ENCODE assay signal across 1 cellular context in the genomic region with DNA sequence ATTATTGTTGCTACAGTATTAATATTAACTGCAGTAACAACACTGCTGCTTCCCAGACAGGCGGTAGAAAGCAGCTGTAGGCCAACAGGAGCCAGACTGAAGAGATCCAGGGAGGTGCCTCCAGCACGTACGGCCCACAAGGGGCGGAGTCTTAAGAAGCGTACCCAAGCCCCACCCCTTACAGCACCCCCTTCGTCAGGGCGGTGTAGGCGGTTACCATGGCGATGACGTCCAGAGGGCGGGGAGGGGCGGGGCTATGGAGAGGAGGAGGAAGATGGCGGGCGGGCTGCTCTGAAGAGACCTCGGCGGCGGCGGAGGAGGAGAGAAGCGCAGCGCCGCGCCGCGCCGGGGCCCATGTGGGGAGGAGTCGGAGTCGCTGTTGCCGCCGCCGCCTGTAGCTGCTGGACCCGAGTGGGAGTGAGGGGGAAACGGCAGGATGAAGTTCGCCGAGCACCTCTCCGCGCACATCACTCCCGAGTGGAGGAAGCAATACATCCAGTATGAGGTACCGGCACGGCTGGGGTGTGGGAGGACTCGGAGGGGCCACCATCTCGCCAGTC.
TF ChIP-seq lines count a peak whose summit lies in the region.

A gene (plus strand): TSS at position 257 of the 560 bp plus-strand sequence. CDS start 180 bp downstream, at position 437.

TF ChIP-seq in K562, 482 proteins besides CTCF, POLR2A, EP300 and RAD21 (continued from another document and continues in another):
- TF ChIP-seq ZNF282 (CRISPR knock-in tag; IDR thresholded peaks at IDR 0.05) (0 out of 2 replicates have a peak, but pooled peaks have one; percentile 16), CREM (IDR thresholded peaks at IDR 0.05; ENCODE audit: low read depth) (peak; percentile 80; the same call in 1 of the 2 replicates), CXXC5 (CRISPR knock-in tag; IDR thresholded peaks at IDR 0.05) (peak; percentile 74; the same call in 1 of the 2 replicates), POLR2H (tag; IDR thresholded peaks at IDR 0.05; ENCODE audit: low read depth) (peak; percentile 69), POLR2AphosphoS5 (IDR thresholded peaks at IDR 0.05; ENCODE audit: control insufficient read depth, insufficient read depth, low read depth, low read length) (peak; percentile 86), NEUROD1 (IDR thresholded peaks at IDR 0.05; ENCODE audit: borderline replicate concordance, low read depth, low read length, partially characterized antibody) (peak; percentile 72), NR2C1 (IDR thresholded peaks at IDR 0.05) (no peak), NR2C1 (tag; IDR thresholded peaks at IDR 0.05) (no peak), LCOR (CRISPR knock-in tag; IDR thresholded peaks at IDR 0.05) (peak; percentile 74; the same call in 1 of the 2 replicates), ZNF76 (CRISPR knock-in tag; IDR thresholded peaks at IDR 0.05; ENCODE audit: borderline replicate concordance) (no peak), HMGN3 (IDR thresholded peaks at IDR 0.05; ENCODE audit: borderline replicate concordance, extremely low read depth, insufficient read length, low read depth, low read length) (peak; percentile 73), ARNT (IDR thresholded peaks at IDR 0.05) (no peak), RCOR1 (IDR thresholded peaks at IDR 0.05; ENCODE audit: borderline replicate concordance in 1 of 2, low read depth in 2 of 2, low read length in 2 of 2) (peak in 1 of 2 experiments; percentile 57; a peak in 1 of 4 replicates), EWSR1 (IDR thresholded peaks at IDR 0.05; ENCODE audit: borderline replicate concordance, low read depth, partially characterized antibody) (no peak), RB1 (IDR thresholded peaks at IDR 0.05; ENCODE audit: low read depth) (peak; percentile 66), TAF1 (IDR thresholded peaks at IDR 0.05; ENCODE audit: control insufficient read depth, extremely low read depth, insufficient read depth, low read length, severe bottlenecking) (peak; percentile 87), HDAC2 (IDR thresholded peaks at IDR 0.05) (peak; percentile 27; the same call in 1 of the 2 replicates), NR4A1 (CRISPR knock-in tag; IDR thresholded peaks at IDR 0.05) (no peak), NR4A1 (tag; IDR thresholded peaks at IDR 0.05) (no peak), TOE1 (IDR thresholded peaks at IDR 0.05; ENCODE audit: borderline replicate concordance) (no peak), TOE1 (CRISPR knock-in tag; IDR thresholded peaks at IDR 0.05; ENCODE audit: borderline replicate concordance, low read depth) (0 out of 2 replicates have a peak, but pooled peaks have one; percentile 45), XRCC5 (IDR thresholded peaks at IDR 0.05; ENCODE audit: low read depth, low read length) (peak; percentile 20; the same call in 1 of the 2 replicates), TAF7 (tag; IDR thresholded peaks at IDR 0.05) (peak; percentile 86), GATAD2B (IDR thresholded peaks at IDR 0.05; ENCODE audit: borderline replicate concordance) (no peak), SIN3A (IDR thresholded peaks at IDR 0.05; ENCODE audit: borderline replicate concordance in 2 of 2, control insufficient read depth in 1 of 2, low read depth in 2 of 2, low read length in 2 of 2) (peak in 1 of 2 experiments; percentile 89; a peak in 2 of 4 replicates), NR1H2 (CRISPR knock-in tag; IDR thresholded peaks at IDR 0.05) (0 out of 2 replicates have a peak, but pooled peaks have one; percentile 30), KLF6 (CRISPR knock-in tag; IDR thresholded peaks at IDR 0.05; ENCODE audit: borderline replicate concordance) (no peak), KLF1 (tag; IDR thresholded peaks at IDR 0.05) (peak; percentile 54; the same call in 1 of the 2 replicates), SMARCA5 (IDR thresholded peaks at IDR 0.05) (no peak), GATAD2A (IDR thresholded peaks at IDR 0.05) (no peak), FOSL1 (tag; conservative IDR thresholded peaks at IDR 0.05) (0 out of 2 replicates have a peak, but pooled peaks have one; percentile 22), SMAD2 (IDR thresholded peaks at IDR 0.05; ENCODE audit: low read depth, low read length) (no peak), ZNF165 (CRISPR knock-in tag; IDR thresholded peaks at IDR 0.05; ENCODE audit: borderline replicate concordance) (no peak)
- TF ChIP-seq, protein P1, sequence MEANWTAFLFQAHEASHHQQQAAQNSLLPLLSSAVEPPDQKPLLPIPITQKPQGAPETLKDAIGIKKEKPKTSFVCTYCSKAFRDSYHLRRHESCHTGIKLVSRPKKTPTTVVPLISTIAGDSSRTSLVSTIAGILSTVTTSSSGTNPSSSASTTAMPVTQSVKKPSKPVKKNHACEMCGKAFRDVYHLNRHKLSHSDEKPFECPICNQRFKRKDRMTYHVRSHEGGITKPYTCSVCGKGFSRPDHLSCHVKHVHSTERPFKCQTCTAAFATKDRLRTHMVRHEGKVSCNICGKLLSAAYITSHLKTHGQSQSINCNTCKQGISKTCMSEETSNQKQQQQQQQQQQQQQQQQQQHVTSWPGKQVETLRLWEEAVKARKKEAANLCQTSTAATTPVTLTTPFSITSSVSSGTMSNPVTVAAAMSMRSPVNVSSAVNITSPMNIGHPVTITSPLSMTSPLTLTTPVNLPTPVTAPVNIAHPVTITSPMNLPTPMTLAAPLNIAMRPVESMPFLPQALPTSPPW (CRISPR knock-in tag; IDR thresholded peaks at IDR 0.05): peak; percentile 91
- TF ChIP-seq, protein P2, sequence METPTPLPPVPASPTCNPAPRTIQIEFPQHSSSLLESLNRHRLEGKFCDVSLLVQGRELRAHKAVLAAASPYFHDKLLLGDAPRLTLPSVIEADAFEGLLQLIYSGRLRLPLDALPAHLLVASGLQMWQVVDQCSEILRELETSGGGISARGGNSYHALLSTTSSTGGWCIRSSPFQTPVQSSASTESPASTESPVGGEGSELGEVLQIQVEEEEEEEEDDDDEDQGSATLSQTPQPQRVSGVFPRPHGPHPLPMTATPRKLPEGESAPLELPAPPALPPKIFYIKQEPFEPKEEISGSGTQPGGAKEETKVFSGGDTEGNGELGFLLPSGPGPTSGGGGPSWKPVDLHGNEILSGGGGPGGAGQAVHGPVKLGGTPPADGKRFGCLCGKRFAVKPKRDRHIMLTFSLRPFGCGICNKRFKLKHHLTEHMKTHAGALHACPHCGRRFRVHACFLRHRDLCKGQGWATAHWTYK (CRISPR knock-in tag; IDR thresholded peaks at IDR 0.05): peak; percentile 74; the same call in 1 of the 2 replicates
- TF ChIP-seq, protein P3, sequence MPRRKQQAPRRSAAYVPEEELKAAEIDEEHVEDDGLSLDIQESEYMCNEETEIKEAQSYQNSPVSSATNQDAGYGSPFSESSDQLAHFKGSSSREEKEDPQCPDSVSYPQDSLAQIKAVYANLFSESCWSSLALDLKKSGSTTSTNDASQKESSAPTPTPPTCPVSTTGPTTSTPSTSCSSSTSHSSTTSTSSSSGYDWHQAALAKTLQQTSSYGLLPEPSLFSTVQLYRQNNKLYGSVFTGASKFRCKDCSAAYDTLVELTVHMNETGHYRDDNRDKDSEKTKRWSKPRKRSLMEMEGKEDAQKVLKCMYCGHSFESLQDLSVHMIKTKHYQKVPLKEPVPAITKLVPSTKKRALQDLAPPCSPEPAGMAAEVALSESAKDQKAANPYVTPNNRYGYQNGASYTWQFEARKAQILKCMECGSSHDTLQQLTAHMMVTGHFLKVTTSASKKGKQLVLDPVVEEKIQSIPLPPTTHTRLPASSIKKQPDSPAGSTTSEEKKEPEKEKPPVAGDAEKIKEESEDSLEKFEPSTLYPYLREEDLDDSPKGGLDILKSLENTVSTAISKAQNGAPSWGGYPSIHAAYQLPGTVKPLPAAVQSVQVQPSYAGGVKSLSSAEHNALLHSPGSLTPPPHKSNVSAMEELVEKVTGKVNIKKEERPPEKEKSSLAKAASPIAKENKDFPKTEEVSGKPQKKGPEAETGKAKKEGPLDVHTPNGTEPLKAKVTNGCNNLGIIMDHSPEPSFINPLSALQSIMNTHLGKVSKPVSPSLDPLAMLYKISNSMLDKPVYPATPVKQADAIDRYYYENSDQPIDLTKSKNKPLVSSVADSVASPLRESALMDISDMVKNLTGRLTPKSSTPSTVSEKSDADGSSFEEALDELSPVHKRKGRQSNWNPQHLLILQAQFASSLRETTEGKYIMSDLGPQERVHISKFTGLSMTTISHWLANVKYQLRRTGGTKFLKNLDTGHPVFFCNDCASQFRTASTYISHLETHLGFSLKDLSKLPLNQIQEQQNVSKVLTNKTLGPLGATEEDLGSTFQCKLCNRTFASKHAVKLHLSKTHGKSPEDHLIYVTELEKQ (CRISPR knock-in tag; IDR thresholded peaks at IDR 0.05): no peak
- TF ChIP-seq, protein P4, sequence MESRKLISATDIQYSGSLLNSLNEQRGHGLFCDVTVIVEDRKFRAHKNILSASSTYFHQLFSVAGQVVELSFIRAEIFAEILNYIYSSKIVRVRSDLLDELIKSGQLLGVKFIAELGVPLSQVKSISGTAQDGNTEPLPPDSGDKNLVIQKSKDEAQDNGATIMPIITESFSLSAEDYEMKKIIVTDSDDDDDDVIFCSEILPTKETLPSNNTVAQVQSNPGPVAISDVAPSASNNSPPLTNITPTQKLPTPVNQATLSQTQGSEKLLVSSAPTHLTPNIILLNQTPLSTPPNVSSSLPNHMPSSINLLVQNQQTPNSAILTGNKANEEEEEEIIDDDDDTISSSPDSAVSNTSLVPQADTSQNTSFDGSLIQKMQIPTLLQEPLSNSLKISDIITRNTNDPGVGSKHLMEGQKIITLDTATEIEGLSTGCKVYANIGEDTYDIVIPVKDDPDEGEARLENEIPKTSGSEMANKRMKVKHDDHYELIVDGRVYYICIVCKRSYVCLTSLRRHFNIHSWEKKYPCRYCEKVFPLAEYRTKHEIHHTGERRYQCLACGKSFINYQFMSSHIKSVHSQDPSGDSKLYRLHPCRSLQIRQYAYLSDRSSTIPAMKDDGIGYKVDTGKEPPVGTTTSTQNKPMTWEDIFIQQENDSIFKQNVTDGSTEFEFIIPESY (CRISPR knock-in tag; IDR thresholded peaks at IDR 0.05): 0 out of 2 replicates have a peak, but pooled peaks have one; percentile 43
- TF ChIP-seq, protein P5, sequence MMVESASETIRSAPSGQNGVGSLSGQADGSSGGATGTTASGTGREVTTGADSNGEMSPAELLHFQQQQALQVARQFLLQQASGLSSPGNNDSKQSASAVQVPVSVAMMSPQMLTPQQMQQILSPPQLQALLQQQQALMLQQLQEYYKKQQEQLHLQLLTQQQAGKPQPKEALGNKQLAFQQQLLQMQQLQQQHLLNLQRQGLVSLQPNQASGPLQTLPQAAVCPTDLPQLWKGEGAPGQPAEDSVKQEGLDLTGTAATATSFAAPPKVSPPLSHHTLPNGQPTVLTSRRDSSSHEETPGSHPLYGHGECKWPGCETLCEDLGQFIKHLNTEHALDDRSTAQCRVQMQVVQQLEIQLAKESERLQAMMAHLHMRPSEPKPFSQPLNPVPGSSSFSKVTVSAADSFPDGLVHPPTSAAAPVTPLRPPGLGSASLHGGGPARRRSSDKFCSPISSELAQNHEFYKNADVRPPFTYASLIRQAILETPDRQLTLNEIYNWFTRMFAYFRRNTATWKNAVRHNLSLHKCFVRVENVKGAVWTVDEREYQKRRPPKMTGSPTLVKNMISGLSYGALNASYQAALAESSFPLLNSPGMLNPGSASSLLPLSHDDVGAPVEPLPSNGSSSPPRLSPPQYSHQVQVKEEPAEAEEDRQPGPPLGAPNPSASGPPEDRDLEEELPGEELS (CRISPR knock-in tag; IDR thresholded peaks at IDR 0.05; ENCODE audit: borderline replicate concordance): peak; percentile 38; the same call in 1 of the 2 replicates
- TF ChIP-seq, protein P6, sequence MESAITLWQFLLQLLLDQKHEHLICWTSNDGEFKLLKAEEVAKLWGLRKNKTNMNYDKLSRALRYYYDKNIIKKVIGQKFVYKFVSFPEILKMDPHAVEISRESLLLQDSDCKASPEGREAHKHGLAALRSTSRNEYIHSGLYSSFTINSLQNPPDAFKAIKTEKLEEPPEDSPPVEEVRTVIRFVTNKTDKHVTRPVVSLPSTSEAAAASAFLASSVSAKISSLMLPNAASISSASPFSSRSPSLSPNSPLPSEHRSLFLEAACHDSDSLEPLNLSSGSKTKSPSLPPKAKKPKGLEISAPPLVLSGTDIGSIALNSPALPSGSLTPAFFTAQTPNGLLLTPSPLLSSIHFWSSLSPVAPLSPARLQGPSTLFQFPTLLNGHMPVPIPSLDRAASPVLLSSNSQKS (CRISPR knock-in tag; IDR thresholded peaks at IDR 0.05): no peak
- TF ChIP-seq, protein P7, sequence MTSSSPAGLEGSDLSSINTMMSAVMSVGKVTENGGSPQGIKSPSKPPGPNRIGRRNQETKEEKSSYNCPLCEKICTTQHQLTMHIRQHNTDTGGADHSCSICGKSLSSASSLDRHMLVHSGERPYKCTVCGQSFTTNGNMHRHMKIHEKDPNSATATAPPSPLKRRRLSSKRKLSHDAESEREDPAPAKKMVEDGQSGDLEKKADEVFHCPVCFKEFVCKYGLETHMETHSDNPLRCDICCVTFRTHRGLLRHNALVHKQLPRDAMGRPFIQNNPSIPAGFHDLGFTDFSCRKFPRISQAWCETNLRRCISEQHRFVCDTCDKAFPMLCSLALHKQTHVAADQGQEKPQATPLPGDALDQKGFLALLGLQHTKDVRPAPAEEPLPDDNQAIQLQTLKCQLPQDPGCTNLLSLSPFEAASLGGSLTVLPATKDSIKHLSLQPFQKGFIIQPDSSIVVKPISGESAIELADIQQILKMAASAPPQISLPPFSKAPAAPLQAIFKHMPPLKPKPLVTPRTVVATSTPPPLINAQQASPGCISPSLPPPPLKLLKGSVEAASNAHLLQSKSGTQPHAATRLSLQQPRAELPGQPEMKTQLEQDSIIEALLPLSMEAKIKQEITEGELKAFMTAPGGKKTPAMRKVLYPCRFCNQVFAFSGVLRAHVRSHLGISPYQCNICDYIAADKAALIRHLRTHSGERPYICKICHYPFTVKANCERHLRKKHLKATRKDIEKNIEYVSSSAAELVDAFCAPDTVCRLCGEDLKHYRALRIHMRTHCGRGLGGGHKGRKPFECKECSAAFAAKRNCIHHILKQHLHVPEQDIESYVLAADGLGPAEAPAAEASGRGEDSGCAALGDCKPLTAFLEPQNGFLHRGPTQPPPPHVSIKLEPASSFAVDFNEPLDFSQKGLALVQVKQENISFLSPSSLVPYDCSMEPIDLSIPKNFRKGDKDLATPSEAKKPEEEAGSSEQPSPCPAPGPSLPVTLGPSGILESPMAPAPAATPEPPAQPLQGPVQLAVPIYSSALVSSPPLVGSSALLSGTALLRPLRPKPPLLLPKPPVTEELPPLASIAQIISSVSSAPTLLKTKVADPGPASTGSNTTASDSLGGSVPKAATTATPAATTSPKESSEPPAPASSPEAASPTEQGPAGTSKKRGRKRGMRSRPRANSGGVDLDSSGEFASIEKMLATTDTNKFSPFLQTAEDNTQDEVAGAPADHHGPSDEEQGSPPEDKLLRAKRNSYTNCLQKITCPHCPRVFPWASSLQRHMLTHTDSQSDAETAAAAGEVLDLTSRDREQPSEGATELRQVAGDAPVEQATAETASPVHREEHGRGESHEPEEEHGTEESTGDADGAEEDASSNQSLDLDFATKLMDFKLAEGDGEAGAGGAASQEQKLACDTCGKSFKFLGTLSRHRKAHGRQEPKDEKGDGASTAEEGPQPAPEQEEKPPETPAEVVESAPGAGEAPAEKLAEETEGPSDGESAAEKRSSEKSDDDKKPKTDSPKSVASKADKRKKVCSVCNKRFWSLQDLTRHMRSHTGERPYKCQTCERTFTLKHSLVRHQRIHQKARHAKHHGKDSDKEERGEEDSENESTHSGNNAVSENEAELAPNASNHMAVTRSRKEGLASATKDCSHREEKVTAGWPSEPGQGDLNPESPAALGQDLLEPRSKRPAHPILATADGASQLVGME (CRISPR knock-in tag; IDR thresholded peaks at IDR 0.05): peak; percentile 84
- TF ChIP-seq, protein P8, sequence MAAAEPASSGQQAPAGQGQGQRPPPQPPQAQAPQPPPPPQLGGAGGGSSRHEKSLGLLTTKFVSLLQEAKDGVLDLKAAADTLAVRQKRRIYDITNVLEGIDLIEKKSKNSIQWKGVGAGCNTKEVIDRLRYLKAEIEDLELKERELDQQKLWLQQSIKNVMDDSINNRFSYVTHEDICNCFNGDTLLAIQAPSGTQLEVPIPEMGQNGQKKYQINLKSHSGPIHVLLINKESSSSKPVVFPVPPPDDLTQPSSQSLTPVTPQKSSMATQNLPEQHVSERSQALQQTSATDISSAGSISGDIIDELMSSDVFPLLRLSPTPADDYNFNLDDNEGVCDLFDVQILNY (CRISPR knock-in tag; IDR thresholded peaks at IDR 0.05): peak; percentile 68; the same call in 1 of the 2 replicates
